In genomic region chr2:7448578-7449264, GRCh38 we compare ENCODE assay signal across 15 cellular contexts.
DNase-seq lines count a peak whose midpoint lies in the region; ATAC-seq lines count a peak whose summit lies in the region.
"Had no signal": no experiment of that assay in that cellular context is flagged by ENCODE, and none has a peak within 500 bp of the region (broad histone marks: within the 10 kb centered on the region; RNA-seq: fewer than 3 reads in every experiment).

No MANE protein-coding gene starts in this region.

- POLR2A ChIA-PET in activated naive CD8-positive, alpha-beta T cell treated with anti-CD3 and anti-CD28 coated beads, Interleukin-2, amount 10 ng/mL, durations not matched to agents 7 days and 5 days (lab: Charles Lee) = interaction anchor here (0.5 to 1.2 kb wide), 2 partner anchors 11 to 224 kb away, joined by 3 to 5 read pairs; no protein-coding TSS in a partner anchor

- no peak for ATAC-seq in stimulated activated naive CD8-positive, alpha-beta T cell treated with anti-CD3 and anti-CD28 coated beads, Interleukin-15, Interleukin-2, amounts not matched to agents 100 U/mL and 50 U/mL, for 24 hours
- no peak for ATAC-seq in activated naive CD8-positive, alpha-beta T cell treated with anti-CD3 and anti-CD28 coated beads, Interleukin-2, amount 10 ng/mL, durations not matched to agents 7 days and 5 days (ENCODE audit: low read depth)
- no peak for ATAC-seq in GM18867 (IDR thresholded peaks at IDR 0.05; ENCODE audit: unreplicated experiment)
- ATAC-seq in HG03520 (IDR thresholded peaks at IDR 0.05; ENCODE audit: unreplicated experiment) = no peak
- ATAC-seq in effector memory CD8-positive, alpha-beta T cell (replicated peaks) = no peak
- ATAC-seq: Panc1 had no signal

- peak overlapping the region; percentile 94 for H3K27ac Mint-ChIP-seq in activated CD4-positive, alpha-beta T cell treated with anti-CD3 and anti-CD28 coated beads, Interleukin-2, amount 10 ng/mL, durations not matched to agents 24 days and 14 days
- H3K27ac Mint-ChIP-seq in stimulated activated naive CD8-positive, alpha-beta T cell treated with anti-CD3 and anti-CD28 coated beads, Interleukin-15, Interleukin-2, amounts not matched to agents 100 ng/mL and 50 ng/mL, for 24 hours = peak overlapping the region; percentile 90
- H3K27ac Mint-ChIP-seq in activated naive CD8-positive, alpha-beta T cell treated with anti-CD3 and anti-CD28 coated beads, Interleukin-2, amount 10 ng/mL, durations not matched to agents 7 days and 5 days = peak overlapping the region; percentile 88
- peak overlapping the region in 1 of 2 donors; percentile 47 for H3K27ac Mint-ChIP-seq in effector memory CD8-positive, alpha-beta T cell

- peak overlapping the region; percentile 6 for H3K4me3 Mint-ChIP-seq in activated CD4-positive, alpha-beta T cell treated with anti-CD3 and anti-CD28 coated beads, Interleukin-2, amount 10 ng/mL, durations not matched to agents 24 days and 14 days
- H3K4me3 Mint-ChIP-seq in stimulated activated naive CD8-positive, alpha-beta T cell treated with anti-CD3 and anti-CD28 coated beads, Interleukin-15, Interleukin-2, amounts not matched to agents 100 ng/mL and 50 ng/mL, for 24 hours = no peak overlapping the region
- H3K4me3 Mint-ChIP-seq in activated naive CD8-positive, alpha-beta T cell treated with anti-CD3 and anti-CD28 coated beads, Interleukin-2, amount 10 ng/mL, durations not matched to agents 7 days and 5 days = no peak overlapping the region
- no peak overlapping the region for H3K4me3 Mint-ChIP-seq in effector memory CD8-positive, alpha-beta T cell

- H3K36me3 Mint-ChIP-seq in activated CD4-positive, alpha-beta T cell treated with anti-CD3 and anti-CD28 coated beads, Interleukin-2, amount 10 ng/mL, durations not matched to agents 24 days and 14 days (ENCODE audit: low read depth) = peaks cover 12% of the 10 kb centered on the region
- peaks cover 11% of the 10 kb centered on the region for H3K36me3 Mint-ChIP-seq in stimulated activated naive CD8-positive, alpha-beta T cell treated with anti-CD3 and anti-CD28 coated beads, Interleukin-15, Interleukin-2, amounts not matched to agents 100 ng/mL and 50 ng/mL, for 24 hours (ENCODE audit: low read depth)
- peaks cover 30% of the 10 kb centered on the region for H3K36me3 Mint-ChIP-seq in activated naive CD8-positive, alpha-beta T cell treated with anti-CD3 and anti-CD28 coated beads, Interleukin-2, amount 10 ng/mL, durations not matched to agents 7 days and 5 days
- peaks cover 6% of the 10 kb centered on the region for H3K36me3 Mint-ChIP-seq in effector memory CD8-positive, alpha-beta T cell (ENCODE audit: insufficient read depth)

- intact Hi-C loops in activated CD4-positive, alpha-beta T cell treated with anti-CD3 and anti-CD28 coated beads, Interleukin-2, amount 10 ng/mL, durations not matched to agents 24 days and 14 days (cut with micrococcal nuclease) = no loop called here

- H3K4me1 Mint-ChIP-seq in activated CD4-positive, alpha-beta T cell treated with anti-CD3 and anti-CD28 coated beads, Interleukin-2, amount 10 ng/mL, durations not matched to agents 24 days and 14 days = peaks cover 62% of the 10 kb centered on the region
- H3K4me1 Mint-ChIP-seq in stimulated activated naive CD8-positive, alpha-beta T cell treated with anti-CD3 and anti-CD28 coated beads, Interleukin-15, Interleukin-2, amounts not matched to agents 100 ng/mL and 50 ng/mL, for 24 hours (ENCODE audit: low read depth) = peaks cover 79% of the 10 kb centered on the region
- peaks cover 61% of the 10 kb centered on the region for H3K4me1 Mint-ChIP-seq in activated naive CD8-positive, alpha-beta T cell treated with anti-CD3 and anti-CD28 coated beads, Interleukin-2, amount 10 ng/mL, durations not matched to agents 7 days and 5 days
- H3K4me1 Mint-ChIP-seq in effector memory CD8-positive, alpha-beta T cell (ENCODE audit: low read depth in 2 of 2) = peaks cover 30 to 52% of the 10 kb centered on the region in 2 donors

- H3K27me3 Mint-ChIP-seq in activated CD4-positive, alpha-beta T cell treated with anti-CD3 and anti-CD28 coated beads, Interleukin-2, amount 10 ng/mL, durations not matched to agents 24 days and 14 days = no peaks in the 10 kb centered on the region
- H3K27me3 Mint-ChIP-seq in stimulated activated naive CD8-positive, alpha-beta T cell treated with anti-CD3 and anti-CD28 coated beads, Interleukin-15, Interleukin-2, amounts not matched to agents 100 ng/mL and 50 ng/mL, for 24 hours = no peaks in the 10 kb centered on the region
- H3K27me3 Mint-ChIP-seq in activated naive CD8-positive, alpha-beta T cell treated with anti-CD3 and anti-CD28 coated beads, Interleukin-2, amount 10 ng/mL, durations not matched to agents 7 days and 5 days = no peaks in the 10 kb centered on the region
- H3K27me3 Mint-ChIP-seq in effector memory CD8-positive, alpha-beta T cell = no peaks in the 10 kb centered on the region

- peak; percentile 56 for DNase-seq in activated CD4-positive, alpha-beta T cell treated with anti-CD3 and anti-CD28 coated beads, Interleukin-2, amount 10 ng/mL, durations not matched to agents 24 days and 14 days
- no peak for DNase-seq in activated CD4-positive, alpha-beta T cell treated with anti-CD3 and anti-CD28 coated beads, Interleukin-2, amount 50 U/mL, for 4 hours
- DNase-seq in stimulated activated naive CD8-positive, alpha-beta T cell treated with anti-CD3 and anti-CD28 coated beads, Interleukin-15, Interleukin-2, amounts not matched to agents 100 U/mL and 50 U/mL, for 24 hours = no peak
- no peak for DNase-seq in activated naive CD8-positive, alpha-beta T cell treated with anti-CD3 and anti-CD28 coated beads, Interleukin-2, amount 10 ng/mL, durations not matched to agents 7 days and 5 days
- DNase-seq in effector memory CD8-positive, alpha-beta T cell = no peak
- DNase-seq: C1 segment of cervical spinal cord, DMS53, HCEC 1CT, NCI-H1436, NCI-H2029 treated with DMSO at 0.1 percent for 48 hours, NCI-H510A had no signal

- H3K9me3 Mint-ChIP-seq in activated CD4-positive, alpha-beta T cell treated with anti-CD3 and anti-CD28 coated beads, Interleukin-2, amount 10 ng/mL, durations not matched to agents 24 days and 14 days = peaks cover 16% of the 10 kb centered on the region
- H3K9me3 Mint-ChIP-seq in stimulated activated naive CD8-positive, alpha-beta T cell treated with anti-CD3 and anti-CD28 coated beads, Interleukin-15, Interleukin-2, amounts not matched to agents 100 ng/mL and 50 ng/mL, for 24 hours = peaks cover 6% of the 10 kb centered on the region
- peaks cover 5% of the 10 kb centered on the region for H3K9me3 Mint-ChIP-seq in activated naive CD8-positive, alpha-beta T cell treated with anti-CD3 and anti-CD28 coated beads, Interleukin-2, amount 10 ng/mL, durations not matched to agents 7 days and 5 days
- H3K9me3 Mint-ChIP-seq in effector memory CD8-positive, alpha-beta T cell = no peaks in the 10 kb centered on the region
